In the genomic region with DNA sequence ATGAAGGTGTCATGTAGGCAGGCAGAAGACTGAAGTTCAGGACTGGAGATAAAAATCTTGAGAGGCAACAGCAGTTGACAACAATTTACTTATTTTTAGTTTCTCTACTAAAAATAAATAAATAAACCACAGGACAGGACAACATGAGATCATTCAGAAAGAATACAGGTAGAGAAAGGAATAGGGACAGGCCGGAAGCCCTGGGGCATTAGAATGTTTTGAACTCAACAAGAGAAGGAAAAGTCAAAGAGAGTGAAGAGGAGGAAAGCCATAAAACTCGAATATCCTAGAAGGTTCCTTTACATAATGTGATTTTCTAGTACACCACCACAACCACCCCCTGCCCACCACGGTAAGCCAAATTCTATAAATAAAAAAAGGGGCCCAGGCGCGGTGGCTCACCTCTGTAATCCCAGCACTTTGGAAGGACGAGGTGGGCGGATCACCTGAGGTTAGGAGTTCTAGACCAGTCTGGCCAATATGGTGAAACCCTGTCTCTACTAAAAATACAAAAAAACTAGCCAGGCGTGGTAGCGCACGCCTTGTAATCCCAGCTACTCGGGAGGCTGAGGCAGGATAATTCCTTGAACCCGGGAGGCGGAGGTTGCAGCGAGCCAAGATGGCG, we compare ENCODE assay signal across 22 cellular contexts.
"Had no signal": no experiment of that assay in that cellular context is flagged by ENCODE, and none has a peak within 500 bp of the region (broad histone marks: within the 10 kb centered on the region; RNA-seq: fewer than 3 reads in every experiment).

No MANE protein-coding gene starts in this region.

- ATAC-seq: activated CD4-positive, alpha-beta T cell treated with anti-CD3 and anti-CD28 coated beads for 36 hours; activated CD8-positive, alpha-beta memory T cell treated with anti-CD3 and anti-CD28 coated beads, Interleukin-2, amount 10 ng/mL, durations not matched to agents 7 days and 5 days; activated naive CD8-positive, alpha-beta T cell treated with anti-CD3 and anti-CD28 coated beads, Interleukin-2, amount 50 U/mL, for 24 hours; foreskin keratinocyte; left ventricle myocardium superior; upper lobe of right lung had no signal

- H3K9me3 Mint-ChIP-seq: activated CD4-positive, alpha-beta memory T cell treated with anti-CD3 and anti-CD28 coated beads for 36 hours; activated naive CD8-positive, alpha-beta T cell treated with anti-CD3 and anti-CD28 coated beads, Interleukin-2, amount 50 U/mL, for 24 hours; memory B cell; nephron had no signal

- H3K27ac ChIP-seq: foreskin keratinocyte, sigmoid colon, stomach, testis, upper lobe of right lung, WERI-Rb-1 had no signal

- H3K4me3 ChIP-seq: sigmoid colon, stomach, upper lobe of right lung had no signal

- H3K27me3 ChIP-seq: foreskin keratinocyte, sigmoid colon, stomach, testis, upper lobe of right lung had no signal

- H3K27me3 Mint-ChIP-seq: activated CD4-positive, alpha-beta memory T cell treated with anti-CD3 and anti-CD28 coated beads for 36 hours; activated CD4-positive, alpha-beta T cell treated with anti-CD3 and anti-CD28 coated beads for 36 hours; activated naive CD8-positive, alpha-beta T cell treated with anti-CD3 and anti-CD28 coated beads, Interleukin-2, amount 50 U/mL, for 24 hours; memory B cell had no signal

- DNase-seq: activated CD4-positive, alpha-beta memory T cell treated with anti-CD3 and anti-CD28 coated beads for 36 hours; activated CD4-positive, alpha-beta T cell treated with anti-CD3 and anti-CD28 coated beads for 36 hours; activated CD8-positive, alpha-beta memory T cell treated with anti-CD3 and anti-CD28 coated beads, Interleukin-2, amount 10 ng/mL, durations not matched to agents 7 days and 5 days; activated naive CD4-positive, alpha-beta T cell; activated naive CD8-positive, alpha-beta T cell treated with anti-CD3 and anti-CD28 coated beads, Interleukin-2, amount 50 U/mL, for 24 hours; activated T-cell treated with anti-CD3 and anti-CD28 coated beads, Interleukin-2, amount 50 U/mL, for 48 hours; cerebellar nuclear complex; effector CD8-positive, alpha-beta T cell; foreskin keratinocyte; glutamatergic neuron; hypothalamus; kidney glomerular epithelial cell; left ventricle myocardium superior; sigmoid colon; stimulated activated CD4-positive, alpha-beta T cell treated with anti-CD3 and anti-CD28 coated beads, Interleukin-1b, Interleukin-23, amount 100 ng/mL, for 48 hours; stomach; T-helper 1 cell; testis; upper lobe of right lung; WERI-Rb-1 had no signal

- H3K9me3 ChIP-seq: sigmoid colon, stomach, testis, upper lobe of right lung had no signal

- H3K36me3 ChIP-seq: upper lobe of right lung, WERI-Rb-1 had no signal

- H3K4me3 Mint-ChIP-seq: activated CD4-positive, alpha-beta memory T cell treated with anti-CD3 and anti-CD28 coated beads for 36 hours; activated CD4-positive, alpha-beta T cell treated with anti-CD3 and anti-CD28 coated beads for 36 hours; activated CD8-positive, alpha-beta memory T cell treated with anti-CD3 and anti-CD28 coated beads, Interleukin-2, amount 10 ng/mL, durations not matched to agents 7 days and 5 days; activated naive CD8-positive, alpha-beta T cell treated with anti-CD3 and anti-CD28 coated beads, Interleukin-2, amount 50 U/mL, for 24 hours; memory B cell had no signal

- H3K27ac Mint-ChIP-seq: activated CD4-positive, alpha-beta memory T cell treated with anti-CD3 and anti-CD28 coated beads for 36 hours; activated CD4-positive, alpha-beta T cell treated with anti-CD3 and anti-CD28 coated beads for 36 hours; activated CD8-positive, alpha-beta memory T cell treated with anti-CD3 and anti-CD28 coated beads, Interleukin-2, amount 10 ng/mL, durations not matched to agents 7 days and 5 days; activated naive CD8-positive, alpha-beta T cell treated with anti-CD3 and anti-CD28 coated beads, Interleukin-2, amount 50 U/mL, for 24 hours; memory B cell; nephron had no signal
